In genomic region chrX:626047-626446, GRCh38 we compare ENCODE assay signal across 16 cellular contexts. TPM values are rescaled to one million over a fixed set of nuclear protein-coding genes. Genes with fewer than 3 reads are reported as not detected.
"Had no signal": no experiment of that assay in that cellular context is flagged by ENCODE, and none has a peak within 500 bp of the region (broad histone marks: within the 10 kb centered on the region; RNA-seq: fewer than 3 reads in every experiment).

No MANE protein-coding gene starts in this region.

RNA-seq across cellular contexts. Expression of gene SHOX, which starts 4.5 kb away (rescaled TPM):
- total RNA-seq: activated B cell treated with CpG ODN at 0.5 μM for 24 hours; activated CD4-positive, alpha-beta memory T cell treated with anti-CD3 and anti-CD28 coated beads for 36 hours; activated CD4-positive, alpha-beta T cell treated with anti-CD3 and anti-CD28 coated beads, Interleukin-2, amount 10 ng/mL, durations not matched to agents 24 days and 14 days; activated CD8-positive, alpha-beta memory T cell treated with anti-CD3 and anti-CD28 coated beads for 36 hours; activated CD8-positive, alpha-beta T cell treated with anti-CD3 and anti-CD28 coated beads for 36 hours; activated naive CD4-positive, alpha-beta T cell treated with anti-CD3 and anti-CD28 coated beads for 36 hours; activated naive CD4-positive, alpha-beta T cell treated with anti-CD3 and anti-CD28 coated beads, Interleukin-2, amount 50 U/mL, for 72 hours; activated naive CD8-positive, alpha-beta T cell treated with anti-CD3 and anti-CD28 coated beads for 36 hours; activated T-cell treated with anti-CD3 and anti-CD28 coated beads, Interleukin-2, amount 50 U/mL, for 4 hours; activated T-cell treated with anti-CD3 and anti-CD28 coated beads, Interleukin-2, amount 50 U/mL, for 72 hours; activated T-helper 1 cell treated with anti-CD3 and anti-CD28 coated beads, Interleukin-12 subunit alpha, Interleukin-12 subunit beta, Interleukin-2, Interleukin-4 antibody, amounts not matched to agents 30 ng/mL and 10 ng/mL and 1 ng/mL, durations not matched to agents 14 hours and 24 hours and 36 hours; activated T-helper 17 cell treated with anti-CD3 and anti-CD28 coated beads, Interleukin-2, amount 50 U/mL, for 72 hours; adrenal gland; aorta; astrocyte; body of pancreas had no signal
- polyA plus RNA-seq: adrenal gland had no signal
